ENCODE assay signal across 8 cellular contexts in the genomic region with DNA sequence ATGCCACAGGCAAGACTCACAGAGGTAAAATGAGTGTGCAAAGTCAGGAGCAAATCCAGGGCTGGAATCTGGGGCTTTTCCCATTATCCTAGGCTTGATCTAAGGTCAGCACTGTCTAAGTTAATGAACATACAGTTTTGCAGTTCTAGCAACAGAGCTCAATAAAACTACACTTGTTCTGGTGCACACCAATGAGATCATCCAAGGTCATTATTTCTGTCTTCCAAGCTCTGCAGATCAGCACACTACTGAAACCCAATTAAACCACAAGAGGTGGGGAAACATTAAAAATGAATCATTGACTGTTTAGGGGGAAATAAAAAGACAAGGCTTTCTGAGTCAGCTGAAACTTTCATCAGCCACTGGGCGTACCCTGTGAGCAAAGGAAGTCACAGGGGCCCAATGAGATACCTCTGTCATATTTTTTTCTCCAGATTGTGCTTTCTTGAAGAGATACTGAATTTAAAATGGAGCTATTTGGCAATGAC.
DNase-seq lines count a peak whose midpoint lies in the region; ATAC-seq and TF ChIP-seq lines count a peak whose summit lies in the region.

No MANE protein-coding gene starts in this region.

- peaks cover 0 to 23% of the 10 kb centered on the region in 2 donors for H3K4me1 ChIP-seq in breast epithelium

- peaks cover 62% of the 10 kb centered on the region for H3K4me1 Mint-ChIP-seq in neural crest cell

- TF ChIP-seq CTCF in breast epithelium (IDR thresholded peaks at IDR 0.05) (no peak), neural crest cell (conservative IDR thresholded peaks at IDR 0.05) (no peak)

- no peaks in the 10 kb centered on the region for H3K27me3 Mint-ChIP-seq in neural crest cell (ENCODE audit: low read depth)

- TF ChIP-seq POLR2A in breast epithelium (IDR thresholded peaks at IDR 0.05): no peak

- H3K4me3 ChIP-seq in breast epithelium: no peak overlapping the region

- intact Hi-C loops in breast epithelium (cut with DNase I; ENCODE audit: low total_unique reads): no loop called here

- no peaks in the 10 kb centered on the region for H3K9me3 Mint-ChIP-seq in neural crest cell

- H3K36me3 Mint-ChIP-seq in neural crest cell (ENCODE audit: low read depth): peaks cover 10% of the 10 kb centered on the region

- in situ Hi-C loops in G401 (cut with HindIII; ENCODE audit: low sequenced_read_pairs): no loop called here

- DNase-seq in G401 (ENCODE audit: low spot score) (peak; percentile 30), HS-27A (ENCODE audit: low read depth) (peak; percentile 36), breast epithelium (ENCODE audit: low spot score in 2 of 2) (no peak), neural crest cell (ENCODE audit: low read depth, low spot score) (no peak), RPMI8226 (no peak), NCI-H187 treated with DMSO at 0.1 percent for 48 hours (lab: John Stamatoyannopoulos, UW) (no peak), GF-D8 (lab: John Stamatoyannopoulos, UW) (no peak)

- peak overlapping the region; percentile 86 for H3K4me3 Mint-ChIP-seq in neural crest cell

- peak overlapping the region; percentile 86 to 89 for H3K27ac ChIP-seq in breast epithelium

- H3K36me3 ChIP-seq in breast epithelium: no peaks in the 10 kb centered on the region

- peak overlapping the region; percentile 97 for H3K27ac Mint-ChIP-seq in neural crest cell (ENCODE audit: unreplicated experiment)

- H3K27me3 ChIP-seq in breast epithelium: no peaks in the 10 kb centered on the region

- peak; percentile 33 for ATAC-seq in GM21423 (IDR thresholded peaks at IDR 0.05; ENCODE audit: unreplicated experiment)

- no peaks in the 10 kb centered on the region for H3K9me3 ChIP-seq in breast epithelium

Comparison
In these comparisons a context has a peak if more than half of its experiments do, and no peak if none do; other contexts are left out.
1. DNase-seq: peak in G401 (single experiment) and HS-27A (single experiment); none in breast epithelium (0 of 2), neural crest cell (single experiment), RPMI8226 (single experiment), NCI-H187 treated with DMSO at 0.1 percent for 48 hours (single experiment) and GF-D8 (single experiment).